In the genomic region with DNA sequence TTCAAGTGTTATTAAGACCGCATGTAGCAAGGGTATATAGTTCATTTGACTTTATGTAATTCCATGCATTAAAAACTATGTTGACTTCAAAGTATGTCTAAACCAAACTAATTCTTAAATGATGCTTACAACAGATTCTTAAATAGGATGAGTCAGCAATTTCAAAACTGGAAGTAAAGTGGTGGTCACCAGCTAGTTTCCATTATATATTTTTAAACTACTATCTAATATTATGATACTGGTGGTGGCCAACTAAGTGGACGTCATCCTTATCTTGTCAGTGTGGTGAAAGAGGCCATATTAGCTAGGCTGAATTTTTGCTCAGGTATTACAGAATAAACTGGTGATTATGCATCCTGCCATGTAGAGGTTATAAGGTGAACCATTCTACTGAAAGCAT, we compare ENCODE assay signal across 1 cellular context.
A peak's percentile ranks its signal among the peaks of the same experiment; 100 is the strongest.
TF ChIP-seq lines count a peak whose summit lies in the region.

No MANE protein-coding gene starts in this region.

TF ChIP-seq in K562, 482 proteins besides CTCF, POLR2A, EP300 and RAD21 (continued from another document):
- TF ChIP-seq, protein P1, sequence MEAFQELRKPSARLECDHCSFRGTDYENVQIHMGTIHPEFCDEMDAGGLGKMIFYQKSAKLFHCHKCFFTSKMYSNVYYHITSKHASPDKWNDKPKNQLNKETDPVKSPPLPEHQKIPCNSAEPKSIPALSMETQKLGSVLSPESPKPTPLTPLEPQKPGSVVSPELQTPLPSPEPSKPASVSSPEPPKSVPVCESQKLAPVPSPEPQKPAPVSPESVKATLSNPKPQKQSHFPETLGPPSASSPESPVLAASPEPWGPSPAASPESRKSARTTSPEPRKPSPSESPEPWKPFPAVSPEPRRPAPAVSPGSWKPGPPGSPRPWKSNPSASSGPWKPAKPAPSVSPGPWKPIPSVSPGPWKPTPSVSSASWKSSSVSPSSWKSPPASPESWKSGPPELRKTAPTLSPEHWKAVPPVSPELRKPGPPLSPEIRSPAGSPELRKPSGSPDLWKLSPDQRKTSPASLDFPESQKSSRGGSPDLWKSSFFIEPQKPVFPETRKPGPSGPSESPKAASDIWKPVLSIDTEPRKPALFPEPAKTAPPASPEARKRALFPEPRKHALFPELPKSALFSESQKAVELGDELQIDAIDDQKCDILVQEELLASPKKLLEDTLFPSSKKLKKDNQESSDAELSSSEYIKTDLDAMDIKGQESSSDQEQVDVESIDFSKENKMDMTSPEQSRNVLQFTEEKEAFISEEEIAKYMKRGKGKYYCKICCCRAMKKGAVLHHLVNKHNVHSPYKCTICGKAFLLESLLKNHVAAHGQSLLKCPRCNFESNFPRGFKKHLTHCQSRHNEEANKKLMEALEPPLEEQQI (IDR thresholded peaks at IDR 0.05) = no peak
- TF ChIP-seq RFX1 (IDR thresholded peaks at IDR 0.05) (no peak), BCOR (IDR thresholded peaks at IDR 0.05) (no peak), MAFF (IDR thresholded peaks at IDR 0.05; ENCODE audit: low read length) (peak; percentile 94), GABPB1 (CRISPR knock-in tag; IDR thresholded peaks at IDR 0.05) (no peak), MTA1 (IDR thresholded peaks at IDR 0.05; ENCODE audit: borderline replicate concordance) (no peak), ZNF316 (IDR thresholded peaks at IDR 0.05) (peak; percentile 92), NR4A1 (CRISPR knock-in tag; IDR thresholded peaks at IDR 0.05) (no peak), NR4A1 (tag; IDR thresholded peaks at IDR 0.05) (no peak), FOS (IDR thresholded peaks at IDR 0.05; ENCODE audit: extremely low read depth, insufficient read length) (no peak), ELF1 (tag; IDR thresholded peaks at IDR 0.05) (no peak), C11orf30 (IDR thresholded peaks at IDR 0.05; ENCODE audit: low read depth) (peak; percentile 80), ZNF780A (CRISPR knock-in tag; IDR thresholded peaks at IDR 0.05) (no peak), MAFK (IDR thresholded peaks at IDR 0.05; ENCODE audit: low read length) (peak; percentile 95), SMAD1 (IDR thresholded peaks at IDR 0.05; ENCODE audit: low read depth, low read length, partially characterized antibody) (no peak), PHB2 (IDR thresholded peaks at IDR 0.05; ENCODE audit: low read depth) (no peak), MAFG (tag; conservative IDR thresholded peaks at IDR 0.05) (peak; percentile 89), PHF21A (IDR thresholded peaks at IDR 0.05; ENCODE audit: borderline replicate concordance, low read depth) (no peak)
- TF ChIP-seq, protein P2, sequence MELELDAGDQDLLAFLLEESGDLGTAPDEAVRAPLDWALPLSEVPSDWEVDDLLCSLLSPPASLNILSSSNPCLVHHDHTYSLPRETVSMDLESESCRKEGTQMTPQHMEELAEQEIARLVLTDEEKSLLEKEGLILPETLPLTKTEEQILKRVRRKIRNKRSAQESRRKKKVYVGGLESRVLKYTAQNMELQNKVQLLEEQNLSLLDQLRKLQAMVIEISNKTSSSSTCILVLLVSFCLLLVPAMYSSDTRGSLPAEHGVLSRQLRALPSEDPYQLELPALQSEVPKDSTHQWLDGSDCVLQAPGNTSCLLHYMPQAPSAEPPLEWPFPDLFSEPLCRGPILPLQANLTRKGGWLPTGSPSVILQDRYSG (tag; conservative IDR thresholded peaks at IDR 0.05; ENCODE audit: low read depth) = no peak
- TF ChIP-seq, protein P3, sequence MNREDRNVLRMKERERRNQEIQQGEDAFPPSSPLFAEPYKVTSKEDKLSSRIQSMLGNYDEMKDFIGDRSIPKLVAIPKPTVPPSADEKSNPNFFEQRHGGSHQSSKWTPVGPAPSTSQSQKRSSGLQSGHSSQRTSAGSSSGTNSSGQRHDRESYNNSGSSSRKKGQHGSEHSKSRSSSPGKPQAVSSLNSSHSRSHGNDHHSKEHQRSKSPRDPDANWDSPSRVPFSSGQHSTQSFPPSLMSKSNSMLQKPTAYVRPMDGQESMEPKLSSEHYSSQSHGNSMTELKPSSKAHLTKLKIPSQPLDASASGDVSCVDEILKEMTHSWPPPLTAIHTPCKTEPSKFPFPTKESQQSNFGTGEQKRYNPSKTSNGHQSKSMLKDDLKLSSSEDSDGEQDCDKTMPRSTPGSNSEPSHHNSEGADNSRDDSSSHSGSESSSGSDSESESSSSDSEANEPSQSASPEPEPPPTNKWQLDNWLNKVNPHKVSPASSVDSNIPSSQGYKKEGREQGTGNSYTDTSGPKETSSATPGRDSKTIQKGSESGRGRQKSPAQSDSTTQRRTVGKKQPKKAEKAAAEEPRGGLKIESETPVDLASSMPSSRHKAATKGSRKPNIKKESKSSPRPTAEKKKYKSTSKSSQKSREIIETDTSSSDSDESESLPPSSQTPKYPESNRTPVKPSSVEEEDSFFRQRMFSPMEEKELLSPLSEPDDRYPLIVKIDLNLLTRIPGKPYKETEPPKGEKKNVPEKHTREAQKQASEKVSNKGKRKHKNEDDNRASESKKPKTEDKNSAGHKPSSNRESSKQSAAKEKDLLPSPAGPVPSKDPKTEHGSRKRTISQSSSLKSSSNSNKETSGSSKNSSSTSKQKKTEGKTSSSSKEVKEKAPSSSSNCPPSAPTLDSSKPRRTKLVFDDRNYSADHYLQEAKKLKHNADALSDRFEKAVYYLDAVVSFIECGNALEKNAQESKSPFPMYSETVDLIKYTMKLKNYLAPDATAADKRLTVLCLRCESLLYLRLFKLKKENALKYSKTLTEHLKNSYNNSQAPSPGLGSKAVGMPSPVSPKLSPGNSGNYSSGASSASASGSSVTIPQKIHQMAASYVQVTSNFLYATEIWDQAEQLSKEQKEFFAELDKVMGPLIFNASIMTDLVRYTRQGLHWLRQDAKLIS (CRISPR knock-in tag; IDR thresholded peaks at IDR 0.05) = no peak
- TF ChIP-seq, protein P4, sequence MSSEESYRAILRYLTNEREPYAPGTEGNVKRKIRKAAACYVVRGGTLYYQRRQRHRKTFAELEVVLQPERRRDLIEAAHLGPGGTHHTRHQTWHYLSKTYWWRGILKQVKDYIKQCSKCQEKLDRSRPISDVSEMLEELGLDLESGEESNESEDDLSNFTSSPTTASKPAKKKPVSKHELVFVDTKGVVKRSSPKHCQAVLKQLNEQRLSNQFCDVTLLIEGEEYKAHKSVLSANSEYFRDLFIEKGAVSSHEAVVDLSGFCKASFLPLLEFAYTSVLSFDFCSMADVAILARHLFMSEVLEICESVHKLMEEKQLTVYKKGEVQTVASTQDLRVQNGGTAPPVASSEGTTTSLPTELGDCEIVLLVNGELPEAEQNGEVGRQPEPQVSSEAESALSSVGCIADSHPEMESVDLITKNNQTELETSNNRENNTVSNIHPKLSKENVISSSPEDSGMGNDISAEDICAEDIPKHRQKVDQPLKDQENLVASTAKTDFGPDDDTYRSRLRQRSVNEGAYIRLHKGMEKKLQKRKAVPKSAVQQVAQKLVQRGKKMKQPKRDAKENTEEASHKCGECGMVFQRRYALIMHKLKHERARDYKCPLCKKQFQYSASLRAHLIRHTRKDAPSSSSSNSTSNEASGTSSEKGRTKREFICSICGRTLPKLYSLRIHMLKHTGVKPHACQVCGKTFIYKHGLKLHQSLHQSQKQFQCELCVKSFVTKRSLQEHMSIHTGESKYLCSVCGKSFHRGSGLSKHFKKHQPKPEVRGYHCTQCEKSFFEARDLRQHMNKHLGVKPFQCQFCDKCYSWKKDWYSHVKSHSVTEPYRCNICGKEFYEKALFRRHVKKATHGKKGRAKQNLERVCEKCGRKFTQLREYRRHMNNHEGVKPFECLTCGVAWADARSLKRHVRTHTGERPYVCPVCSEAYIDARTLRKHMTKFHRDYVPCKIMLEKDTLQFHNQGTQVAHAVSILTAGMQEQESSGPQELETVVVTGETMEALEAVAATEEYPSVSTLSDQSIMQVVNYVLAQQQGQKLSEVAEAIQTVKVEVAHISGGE (CRISPR knock-in tag; IDR thresholded peaks at IDR 0.05) = no peak
- TF ChIP-seq, protein P5, sequence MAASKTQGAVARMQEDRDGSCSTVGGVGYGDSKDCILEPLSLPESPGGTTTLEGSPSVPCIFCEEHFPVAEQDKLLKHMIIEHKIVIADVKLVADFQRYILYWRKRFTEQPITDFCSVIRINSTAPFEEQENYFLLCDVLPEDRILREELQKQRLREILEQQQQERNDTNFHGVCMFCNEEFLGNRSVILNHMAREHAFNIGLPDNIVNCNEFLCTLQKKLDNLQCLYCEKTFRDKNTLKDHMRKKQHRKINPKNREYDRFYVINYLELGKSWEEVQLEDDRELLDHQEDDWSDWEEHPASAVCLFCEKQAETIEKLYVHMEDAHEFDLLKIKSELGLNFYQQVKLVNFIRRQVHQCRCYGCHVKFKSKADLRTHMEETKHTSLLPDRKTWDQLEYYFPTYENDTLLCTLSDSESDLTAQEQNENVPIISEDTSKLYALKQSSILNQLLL (CRISPR knock-in tag; IDR thresholded peaks at IDR 0.05; ENCODE audit: borderline replicate concordance) = no peak
